Comparison of ENCODE assay signal across 10 cellular contexts in genomic region chr2:230666885-230667712, GRCh38. TPM values are rescaled to one million over a fixed set of nuclear protein-coding genes. Genes with fewer than 3 reads are reported as not detected.
DNase-seq lines count a peak whose midpoint lies in the region; ATAC-seq and TF ChIP-seq lines count a peak whose summit lies in the region.
"Had no signal": no experiment of that assay in that cellular context is flagged by ENCODE, and none has a peak within 500 bp of the region (broad histone marks: within the 10 kb centered on the region; RNA-seq: fewer than 3 reads in every experiment).

No MANE protein-coding gene starts in this region.

- no peaks in the 10 kb centered on the region for H3K9me3 Mint-ChIP-seq in activated naive CD8-positive, alpha-beta T cell treated with anti-CD3 and anti-CD28 coated beads, Interleukin-2, amount 50 U/mL, for 24 hours

- H3K27me3 Mint-ChIP-seq in activated naive CD8-positive, alpha-beta T cell treated with anti-CD3 and anti-CD28 coated beads, Interleukin-2, amount 50 U/mL, for 24 hours = no peaks in the 10 kb centered on the region

- H3K4me1 ChIP-seq in BLaER1 (peaks cover 90% of the 10 kb centered on the region), right lobe of liver (no peaks in the 10 kb centered on the region)

- no peaks in the 10 kb centered on the region for H4K20me1 ChIP-seq in BLaER1

- intact Hi-C loops in right lobe of liver (cut with DNase I) = no loop called here

- TF ChIP-seq POLR2A in right lobe of liver (IDR thresholded peaks at IDR 0.05) = no peak

- no peak overlapping the region for H3K4me3 Mint-ChIP-seq in activated naive CD8-positive, alpha-beta T cell treated with anti-CD3 and anti-CD28 coated beads, Interleukin-2, amount 50 U/mL, for 24 hours

- H3K4me2 ChIP-seq in BLaER1 = peak overlapping the region; percentile 76

- H3K4me3 ChIP-seq in BLaER1 (no peak overlapping the region), right lobe of liver (no peak overlapping the region)
- H3K4me3 ChIP-seq: SK-N-MC had no signal

- H3K27ac Mint-ChIP-seq in activated naive CD8-positive, alpha-beta T cell treated with anti-CD3 and anti-CD28 coated beads, Interleukin-2, amount 50 U/mL, for 24 hours = peak overlapping the region; percentile 93

- H3K27me3 ChIP-seq in BLaER1 (no peaks in the 10 kb centered on the region), right lobe of liver (no peaks in the 10 kb centered on the region)

- H3K4me1 Mint-ChIP-seq in activated naive CD8-positive, alpha-beta T cell treated with anti-CD3 and anti-CD28 coated beads, Interleukin-2, amount 50 U/mL, for 24 hours = peaks cover 97% of the 10 kb centered on the region

- no peak for TF ChIP-seq CTCF in right lobe of liver (IDR thresholded peaks at IDR 0.05)

- no peaks in the 10 kb centered on the region for H3K36me3 Mint-ChIP-seq in activated naive CD8-positive, alpha-beta T cell treated with anti-CD3 and anti-CD28 coated beads, Interleukin-2, amount 50 U/mL, for 24 hours (ENCODE audit: low read depth)

- WGBS in right lobe of liver (ENCODE audit: insufficient coverage, low coverage, low lambda C conversion rate, missing lambda C conversion rate) = 44% methylated on average over 6 of the region's 9 CpGs

- H3K36me3 ChIP-seq in BLaER1 (no peaks in the 10 kb centered on the region), right lobe of liver (no peaks in the 10 kb centered on the region)

- H3K9me3 ChIP-seq in BLaER1 (no peaks in the 10 kb centered on the region), right lobe of liver (no peaks in the 10 kb centered on the region)

- ATAC-seq in activated naive CD8-positive, alpha-beta T cell treated with anti-CD3 and anti-CD28 coated beads, Interleukin-2, amount 50 U/mL, for 24 hours = peak; percentile 3
- ATAC-seq in right lobe of liver (peak; percentile 48 to 70 (median 56)), HG03457 (IDR thresholded peaks at IDR 0.05; ENCODE audit: unreplicated experiment) (no peak), HG03469 (IDR thresholded peaks at IDR 0.05; ENCODE audit: unreplicated experiment) (no peak)

- DNase-seq in Kasumi-1 (lab: John Stamatoyannopoulos, UW) = peak; percentile 27 to 74
- DNase-seq in activated naive CD8-positive, alpha-beta T cell treated with anti-CD3 and anti-CD28 coated beads, Interleukin-2, amount 50 U/mL, for 24 hours = peak; percentile 20
- no peak for DNase-seq in right lobe of liver
- DNase-seq in AG08395 (ENCODE audit: low spot score) = no peak
- no peak for DNase-seq in epidermal melanocyte (ENCODE audit: insufficient read length, low spot score)
- DNase-seq: stimulated activated CD8-positive, alpha-beta memory T cell treated with anti-CD3 and anti-CD28 coated beads, Interleukin-4, amount 100 ng/mL, for 48 hours had no signal

- H3K9ac ChIP-seq in BLaER1 = no peak overlapping the region

- H3K27ac ChIP-seq in BLaER1 (peak overlapping the region; percentile 7; the same call in 1 of the 2 replicates), right lobe of liver (no peak overlapping the region)
- H3K27ac ChIP-seq: SK-N-MC had no signal

RNA-seq across cellular contexts. Expression of gene CAB39, which starts 45.5 kb away (rescaled TPM):
- 10 to 100 TPM; 25.3 to 32.4 (median 27.8) TPM for total RNA-seq in right lobe of liver

Comparison
In these comparisons a context has a peak if more than half of its experiments do, and no peak if none do; other contexts are left out.
1. DNase-seq: peak in Kasumi-1 (2 of 2) and activated naive CD8-positive, alpha-beta T cell treated with anti-CD3 and anti-CD28 coated beads, Interleukin-2, amount 50 U/mL, for 24 hours (single experiment); none in right lobe of liver (0 of 3), AG08395 (single experiment) and epidermal melanocyte (single experiment).
2. ATAC-seq: peak in activated naive CD8-positive, alpha-beta T cell treated with anti-CD3 and anti-CD28 coated beads, Interleukin-2, amount 50 U/mL, for 24 hours (single experiment) and right lobe of liver (4 of 4); none in HG03457 (single experiment) and HG03469 (single experiment).